Comparison of ENCODE assay signal across 14 cellular contexts in the genomic region with DNA sequence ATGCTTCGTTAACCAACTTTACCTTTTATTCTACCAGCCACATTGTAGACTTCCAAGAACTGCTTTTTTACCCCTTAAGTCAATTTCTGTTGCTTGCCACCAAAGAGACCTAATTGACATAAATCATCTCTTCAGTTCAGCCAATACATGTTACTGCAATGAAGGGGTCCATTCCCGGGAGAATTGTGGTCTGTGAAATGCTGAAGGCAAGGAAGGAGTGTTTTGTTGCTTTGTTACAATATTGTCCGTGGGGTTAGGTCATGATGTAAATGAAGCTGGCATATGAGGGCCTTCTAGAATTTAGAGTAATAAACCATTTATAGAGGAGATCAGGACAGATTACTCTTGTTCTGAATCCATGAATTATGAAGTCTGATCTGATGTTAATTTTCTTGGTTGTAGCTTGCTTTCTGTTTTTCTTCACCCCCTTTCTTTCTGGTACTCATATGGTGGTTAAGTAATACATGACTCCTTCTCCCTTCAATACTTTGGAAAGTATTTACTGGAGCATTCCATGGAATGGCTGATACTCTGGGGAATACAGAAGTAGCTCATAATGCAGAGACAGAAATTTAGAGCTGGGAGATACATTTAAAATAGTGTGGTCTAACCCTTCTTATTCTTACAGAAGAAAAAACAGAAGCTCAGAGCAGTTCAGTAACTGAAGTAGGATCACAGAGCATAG.
"Had no signal": no experiment of that assay in that cellular context is flagged by ENCODE, and none has a peak within 500 bp of the region (broad histone marks: within the 10 kb centered on the region; RNA-seq: fewer than 3 reads in every experiment).

No MANE protein-coding gene starts in this region.

- H3K9me3 ChIP-seq: colonic mucosa, gastrocnemius medialis, pancreas, thoracic aorta, transverse colon had no signal

- H3K4me3 ChIP-seq: colonic mucosa, gastrocnemius medialis, pancreas, thoracic aorta, transverse colon had no signal

- H3K36me3 ChIP-seq: colonic mucosa, gastrocnemius medialis, pancreas, thoracic aorta, transverse colon had no signal

- H3K4me1 ChIP-seq: colonic mucosa, gastrocnemius medialis, pancreas, transverse colon had no signal

- DNase-seq: colonic mucosa; effector CD4-positive, alpha-beta T cell; endodermal cell; erythroblast; gastrocnemius medialis; islet precursor cell; natural killer cell; pancreas; right cardiac atrium; stimulated activated CD4-positive, alpha-beta T cell treated with anti-CD3 and anti-CD28 coated beads, Interleukin-4, amount 100 ng/mL, for 24 hours; stimulated activated naive CD8-positive, alpha-beta T cell treated with anti-CD3 and anti-CD28 coated beads, Interleukin-15, amount 100 ng/mL, for 72 hours; substantia nigra; transverse colon had no signal

- H3K27ac ChIP-seq: colonic mucosa, gastrocnemius medialis, pancreas, thoracic aorta, transverse colon had no signal

- H3K27me3 ChIP-seq: colonic mucosa, gastrocnemius medialis, pancreas, transverse colon had no signal
